ENCODE assay signal across 11 cellular contexts in genomic region chr1:6365047-6365446, GRCh38. TPM values are rescaled to one million over a fixed set of nuclear protein-coding genes. Genes with fewer than 3 reads are reported as not detected.
DNase-seq lines count a peak whose midpoint lies in the region; ATAC-seq lines count a peak whose summit lies in the region.
"Had no signal": no experiment of that assay in that cellular context is flagged by ENCODE, and none has a peak within 500 bp of the region (broad histone marks: within the 10 kb centered on the region; RNA-seq: fewer than 3 reads in every experiment).

No MANE protein-coding gene starts in this region.

- peaks cover 32% of the 10 kb centered on the region for H3K4me1 ChIP-seq in muscle layer of colon (ENCODE audit: insufficient read depth, low read length)

- DNase-seq in ELF-1 (ENCODE audit: low read depth, low spot score) (peak; percentile 59), HT-29 (ENCODE audit: low spot score) (no peak)
- no peak for DNase-seq in T-helper 2 cell treated with Interferon-gamma antibody and Interleukin-4, amounts not matched to agents 5 μg/mL and 100 μg/mL, for 36 hours (ENCODE audit: low spot score)
- DNase-seq in activated naive CD4-positive, alpha-beta T cell treated with anti-CD3 and anti-CD28 coated beads, Interleukin-2, amount 50 U/mL, for 16 hours = peak; percentile 56
- DNase-seq: NCI-H2227 treated with DMSO at 0.1 percent for 48 hours, SIG-M5 had no signal

- H3K27me3 ChIP-seq in muscle layer of colon (ENCODE audit: control insufficient read depth in 1 of 2, insufficient read depth in 2 of 2, low read length in 2 of 2) = no peaks in the 10 kb centered on the region

- H3K9me3 ChIP-seq in muscle layer of colon (ENCODE audit: low read length) = no peaks in the 10 kb centered on the region

- no peaks in the 10 kb centered on the region for H3K36me3 ChIP-seq in muscle layer of colon (ENCODE audit: insufficient read depth, low read length)

- H3K27me3 Mint-ChIP-seq in T-helper 2 cell treated with Interferon-gamma antibody and Interleukin-4, amounts not matched to agents 5 μg/mL and 100 μg/mL, for 36 hours (ENCODE audit: low read depth) = no peaks in the 10 kb centered on the region

- peak overlapping the region; percentile 63 for H3K27ac Mint-ChIP-seq in T-helper 2 cell treated with Interferon-gamma antibody and Interleukin-4, amounts not matched to agents 5 μg/mL and 100 μg/mL, for 36 hours

- peak overlapping the region; percentile 10 for H3K27ac ChIP-seq in muscle layer of colon (ENCODE audit: low read depth, low read length)

- no peak overlapping the region for H3K9ac ChIP-seq in muscle layer of colon (ENCODE audit: low read length)

- H3K4me3 Mint-ChIP-seq in T-helper 2 cell treated with Interferon-gamma antibody and Interleukin-4, amounts not matched to agents 5 μg/mL and 100 μg/mL, for 36 hours = peak overlapping the region; percentile 23

- no peak overlapping the region for H3K4me3 ChIP-seq in muscle layer of colon (ENCODE audit: low read depth in 1 of 2, low read length in 2 of 2)

- H3K36me3 Mint-ChIP-seq in T-helper 2 cell treated with Interferon-gamma antibody and Interleukin-4, amounts not matched to agents 5 μg/mL and 100 μg/mL, for 36 hours (ENCODE audit: low read depth) = peaks cover 17% of the 10 kb centered on the region

- peaks cover 18% of the 10 kb centered on the region for H3K4me1 Mint-ChIP-seq in T-helper 2 cell treated with Interferon-gamma antibody and Interleukin-4, amounts not matched to agents 5 μg/mL and 100 μg/mL, for 36 hours (ENCODE audit: low read depth)

- H3K9me3 Mint-ChIP-seq in T-helper 2 cell treated with Interferon-gamma antibody and Interleukin-4, amounts not matched to agents 5 μg/mL and 100 μg/mL, for 36 hours = peaks cover 5% of the 10 kb centered on the region

- ATAC-seq in HG02852 (IDR thresholded peaks at IDR 0.05; ENCODE audit: unreplicated experiment) = no peak
- ATAC-seq in HG03442 (IDR thresholded peaks at IDR 0.05; ENCODE audit: unreplicated experiment) = no peak
- no peak for ATAC-seq in HG03457 (IDR thresholded peaks at IDR 0.05; ENCODE audit: unreplicated experiment)

RNA-seq across cellular contexts. Expression of gene ACOT7, which starts 28.5 kb away (rescaled TPM):
- 31.7 and 33.9 TPM in 2 replicates for total RNA-seq in HT-29 (2014; rRNA removed; shearing (Covaris generic))

RNA-seq across cellular contexts. Expression of gene HES2, which starts 54.7 kb away (rescaled TPM):
- 0.16 TPM in 1 of 2 replicates, not detected in the other for total RNA-seq in HT-29 (2014; rRNA removed; shearing (Covaris generic))
- total RNA-seq: cardiac septum had no signal

RNA-seq across cellular contexts. Expression of gene ESPN, which starts 59.5 kb away (rescaled TPM):
- total RNA-seq in HT-29 (2014; rRNA removed; shearing (Covaris generic)) = 1.9 and 5.2 TPM in 2 replicates

Comparison
In these comparisons a context has a peak if more than half of its experiments do, and no peak if none do; other contexts are left out.
1. DNase-seq: peak in ELF-1 (single experiment) and activated naive CD4-positive, alpha-beta T cell treated with anti-CD3 and anti-CD28 coated beads, Interleukin-2, amount 50 U/mL, for 16 hours (single experiment); none in T-helper 2 cell treated with Interferon-gamma antibody and Interleukin-4, amounts not matched to agents 5 μg/mL and 100 μg/mL, for 36 hours (single experiment) and HT-29 (single experiment).